In the genomic region with DNA sequence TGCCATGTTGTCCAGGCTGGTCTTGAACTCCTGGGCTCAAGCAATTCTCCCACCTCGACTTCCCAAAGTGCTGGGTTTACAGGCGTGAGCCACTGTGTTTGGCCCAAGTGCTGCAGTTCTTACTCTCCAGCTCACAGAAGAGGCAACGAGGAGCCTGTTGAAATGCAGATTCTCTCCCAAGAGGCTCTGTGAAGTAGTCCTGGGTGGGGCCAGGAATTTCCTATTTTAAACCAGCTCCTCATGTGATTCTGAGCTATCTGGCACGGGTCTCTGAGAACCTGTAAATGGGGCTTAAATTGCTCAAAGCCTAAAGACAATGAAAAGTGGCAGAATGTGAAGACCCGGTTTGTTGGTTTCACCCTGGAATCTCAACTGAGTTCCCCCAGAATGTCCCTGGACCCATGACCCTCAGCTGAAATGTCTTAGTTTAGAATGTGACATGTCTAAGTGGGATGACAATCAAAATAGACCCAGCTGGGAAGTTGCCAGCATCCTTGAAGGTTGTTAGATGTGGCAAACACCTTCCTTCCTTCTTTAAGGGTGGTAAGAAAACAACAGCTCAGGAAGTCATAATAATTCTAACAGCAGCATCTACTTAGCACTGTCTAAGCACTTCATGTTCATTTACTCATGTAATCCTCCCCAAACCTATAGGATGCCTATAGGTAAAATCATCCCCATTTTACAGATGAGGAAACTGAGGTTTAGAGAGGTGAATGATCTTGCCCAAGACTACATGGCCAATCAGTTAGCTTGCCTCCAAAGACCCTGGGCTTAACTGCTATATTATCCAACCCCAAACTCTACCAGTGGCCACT, we compare ENCODE assay signal across 11 cellular contexts. TPM values are rescaled to one million over a fixed set of nuclear protein-coding genes. Genes with fewer than 3 reads are reported as not detected.
A peak's percentile ranks its signal among the peaks of the same experiment; 100 is the strongest.
DNase-seq lines count a peak whose midpoint lies in the region; ATAC-seq, FAIRE-seq and TF ChIP-seq lines count a peak whose summit lies in the region.
"Had no signal": no experiment of that assay in that cellular context is flagged by ENCODE, and none has a peak within 500 bp of the region (broad histone marks: within the 10 kb centered on the region; RNA-seq: fewer than 3 reads in every experiment).

No MANE protein-coding gene starts in this region.

- no peak for TF ChIP-seq RAD21 in K562 (CRISPR knock-in tag; conservative IDR thresholded peaks at IDR 0.05 in 1 of 2, IDR thresholded peaks at IDR 0.05 in 1 of 2)

- no peak for TF ChIP-seq EP300 in K562 (IDR thresholded peaks at IDR 0.05; ENCODE audit: low read length)

- H3K27ac ChIP-seq in DND-41 (ENCODE audit: low read length), result peak overlapping the region; percentile 98
- H3K27ac ChIP-seq in SK-N-MC, result 0 out of 2 replicates have a peak overlapping the region, but pooled peaks have one; percentile 7
- H3K27ac ChIP-seq in K562 (ENCODE audit: extremely low read depth, low read depth, low read length), result no peak overlapping the region
- peak overlapping the region; percentile 48 for H3K27ac ChIP-seq in neutrophil

- H3K4me2 ChIP-seq in DND-41 (ENCODE audit: insufficient read depth, low read length) (peak overlapping the region; percentile 74), K562 (ENCODE audit: insufficient read depth, low read length) (no peak overlapping the region)

- ATAC-seq in DND-41 (ENCODE audit: insufficient read depth, low read depth), result peak; percentile 79
- no peak for ATAC-seq in K562
- ATAC-seq in GM18870 (IDR thresholded peaks at IDR 0.05; ENCODE audit: unreplicated experiment), result no peak
- ATAC-seq in HG03175 (IDR thresholded peaks at IDR 0.05; ENCODE audit: unreplicated experiment), result no peak

- in situ Hi-C loops in K562 (cut with MboI), result no loop called here

- DNase-seq in DND-41 (peak; percentile 72), SK-N-MC (ENCODE audit: low read depth, low spot score) (no peak), K562 (ENCODE audit: extremely low read depth in 1 of 4, low spot score in 3 of 4) (no peak), T1000 (lab: John Stamatoyannopoulos, UW) (no peak), cerebellum (ENCODE audit: low spot score) (no peak)
- DNase-seq: left cardiac atrium, NCI-H2227 treated with DMSO at 0.1 percent for 48 hours had no signal

- H3K9ac ChIP-seq in DND-41 (ENCODE audit: low read depth, low read length), result peak overlapping the region; percentile 75
- H3K9ac ChIP-seq in SK-N-MC (ENCODE audit: insufficient read length), result no peak overlapping the region
- peak overlapping the region in 1 of 2 experiments; percentile 12; a peak in 1 of 4 replicates for H3K9ac ChIP-seq in K562 (ENCODE audit: insufficient read depth in 1 of 2, low read depth in 2 of 2, low read length in 2 of 2)

- H2AFZ ChIP-seq in DND-41 (ENCODE audit: low read depth, low read length) (no peak overlapping the region), K562 (ENCODE audit: low read depth, low read length) (no peak overlapping the region)

- H3K9me3 ChIP-seq in DND-41 (ENCODE audit: insufficient read depth, low read length, severe bottlenecking) (no peaks in the 10 kb centered on the region), SK-N-MC (ENCODE audit: low read depth, low read length) (no peaks in the 10 kb centered on the region), K562 (replicated peaks; ENCODE audit: control insufficient read depth, insufficient read depth, low read depth, low read length) (no peaks in the 10 kb centered on the region), neutrophil (no peaks in the 10 kb centered on the region)

- H4K20me1 ChIP-seq in DND-41 (ENCODE audit: insufficient read depth, low read length) (no peaks in the 10 kb centered on the region; the same call in 1 of the 2 replicates), K562 (replicated peaks; ENCODE audit: control insufficient read depth, insufficient read depth, low read length) (no peaks in the 10 kb centered on the region)

- CTCF ChIA-PET in K562 (lab: Yijun Ruan, JAX; ENCODE audit: low intra/inter-chr PET ratio), result no interaction called here

- H3K4me1 ChIP-seq in DND-41 (ENCODE audit: insufficient read depth, low read length) (peaks cover 60% of the 10 kb centered on the region), K562 (replicated peaks in 1 of 2; ENCODE audit: control insufficient read depth in 2 of 2, insufficient read depth in 2 of 2, low read length in 2 of 2) (peaks cover 0 to 11% of the 10 kb centered on the region in 2 experiments; a peak in 1 of 5 replicates), neutrophil (ENCODE audit: control insufficient read depth in 1 of 2, insufficient read depth in 1 of 2, low read depth in 1 of 2, low read length in 1 of 2) (peaks cover 30% of the 10 kb centered on the region in 2 experiments)

- no peak for FAIRE-seq in K562 (lab: Jason Lieb, UNC)
- FAIRE-seq: HTR-8/SVneo had no signal

- TF ChIP-seq POLR2A in K562 (conservative IDR thresholded peaks at IDR 0.05), result no peak

- intact Hi-C loops in K562 (cut with micrococcal nuclease), result loop anchor here (5.0 kb wide), 1 partner anchor 41 kb away; no protein-coding TSS in a partner anchor

- H3K79me2 ChIP-seq in DND-41 (ENCODE audit: insufficient read depth, low read length) (peaks cover 98% of the 10 kb centered on the region), K562 (ENCODE audit: control insufficient read depth, insufficient read depth, low read length) (peaks cover 18% of the 10 kb centered on the region)

- H3K36me3 ChIP-seq in DND-41 (ENCODE audit: insufficient read depth, low read length) (peaks cover 57% of the 10 kb centered on the region), SK-N-MC (ENCODE audit: insufficient read depth, low read length) (peaks cover 4% of the 10 kb centered on the region; the same call in 1 of the 2 replicates), K562 (ENCODE audit: control insufficient read depth, insufficient read depth, low read length) (no peaks in the 10 kb centered on the region), neutrophil (no peaks in the 10 kb centered on the region)

- H3K4me3 ChIP-seq in DND-41 (ENCODE audit: low read depth in 1 of 2, low read length in 2 of 2), result peak overlapping the region in 1 of 2 experiments; percentile 8; a peak in 1 of 4 replicates
- H3K4me3 ChIP-seq in SK-N-MC, result no peak overlapping the region
- H3K4me3 ChIP-seq in K562, result no peak overlapping the region
- no peak overlapping the region for H3K4me3 ChIP-seq in neutrophil (ENCODE audit: low read depth in 1 of 2, low read length in 1 of 2)

- POLR2A ChIA-PET in K562 (lab: Yijun Ruan, JAX), result interaction anchor here (0.5 to 4.0 kb wide), 5 partner anchors 12 to 262 kb away, joined by 3 to 30 read pairs (median 3); no protein-coding TSS in a partner anchor

- WGBS in K562 (ENCODE audit: insufficient coverage, low coverage, missing lambda C conversion rate), result 54% methylated on average over 5 of the region's 5 CpGs

- H3K27me3 ChIP-seq in DND-41 (ENCODE audit: insufficient read depth, low read length, poor library complexity) (no peaks in the 10 kb centered on the region), K562 (ENCODE audit: control insufficient read depth in 2 of 2, insufficient read depth in 2 of 2, low read length in 2 of 2) (no peaks in the 10 kb centered on the region), neutrophil (no peaks in the 10 kb centered on the region)

- TF ChIP-seq CTCF in DND-41 (IDR thresholded peaks at IDR 0.05; ENCODE audit: borderline replicate concordance, extremely low read depth, low read length, poor library complexity, severe bottlenecking) (no peak), K562 (IDR thresholded peaks at IDR 0.05 in 2 of 3, conservative IDR thresholded peaks at IDR 0.05 in 1 of 3; ENCODE audit: insufficient read depth in 2 of 3, low read depth in 1 of 3, low read length in 3 of 3) (no peak), neutrophil (IDR thresholded peaks at IDR 0.05) (no peak)

- H3K9me1 ChIP-seq in K562 (ENCODE audit: control insufficient read depth, insufficient read depth, low read length), result no peaks in the 10 kb centered on the region

- no TSS peak for BruUV-seq in K562 (replicated peaks; lab: Mats Ljungman, UMichigan)

TF ChIP-seq in K562, 482 proteins besides CTCF, POLR2A, EP300 and RAD21 (continues in another document):
- no peak for TF ChIP-seq ETV1 (tag; conservative IDR thresholded peaks at IDR 0.05; ENCODE audit: low read depth)
- TF ChIP-seq RCOR1 (IDR thresholded peaks at IDR 0.05; ENCODE audit: borderline replicate concordance in 1 of 2, low read depth in 2 of 2, low read length in 2 of 2), result peak in 1 of 2 experiments; percentile 39; a peak in 1 of 4 replicates
- TF ChIP-seq PRMT5 (CRISPR knock-in tag; IDR thresholded peaks at IDR 0.05), result no peak
- TF ChIP-seq, protein P1, sequence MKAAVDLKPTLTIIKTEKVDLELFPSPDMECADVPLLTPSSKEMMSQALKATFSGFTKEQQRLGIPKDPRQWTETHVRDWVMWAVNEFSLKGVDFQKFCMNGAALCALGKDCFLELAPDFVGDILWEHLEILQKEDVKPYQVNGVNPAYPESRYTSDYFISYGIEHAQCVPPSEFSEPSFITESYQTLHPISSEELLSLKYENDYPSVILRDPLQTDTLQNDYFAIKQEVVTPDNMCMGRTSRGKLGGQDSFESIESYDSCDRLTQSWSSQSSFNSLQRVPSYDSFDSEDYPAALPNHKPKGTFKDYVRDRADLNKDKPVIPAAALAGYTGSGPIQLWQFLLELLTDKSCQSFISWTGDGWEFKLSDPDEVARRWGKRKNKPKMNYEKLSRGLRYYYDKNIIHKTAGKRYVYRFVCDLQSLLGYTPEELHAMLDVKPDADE (conservative IDR thresholded peaks at IDR 0.05; ENCODE audit: control insufficient read depth, low read depth, low read length), result no peak
- no peak for TF ChIP-seq EHMT2 (IDR thresholded peaks at IDR 0.05)

RNA-seq across cellular contexts. Expression of gene ATP5PO, which starts 20.8 kb away (rescaled TPM):
- 87.2 and 88.1 TPM in 2 replicates for total RNA-seq in K562 (2011; cell fraction: chromatin; rRNA removed; ENCODE audit: low replicate concordance)
- total RNA-seq in K562 (2011; cell fraction: nucleolus; rRNA removed), result 116 and 117 TPM in 2 replicates
- 142 and 177 TPM in 2 replicates for total RNA-seq in K562 (2011; cell fraction: nucleoplasm; rRNA removed)
- 331 and 367 TPM in 2 replicates for total RNA-seq in K562 (2014; rRNA removed)
- total RNA-seq in K562 (2014; rRNA removed; fragmentation: Illumina TruSeq; extraction: Trizol), result 629 and 685 TPM in 2 replicates
- 525 and 540 TPM in 2 replicates for total RNA-seq in K562 (2015; rRNA removed; fragmentation: Illumina TruSeq; extraction: Trizol)
- total RNA-seq in K562 (2021), result 509 and 580 TPM in 2 replicates
- 907 and 1,058 TPM in 2 replicates for polyA plus RNA-seq in K562 (2011; rRNA removed)
- 395 and 662 TPM in 2 replicates for polyA plus RNA-seq in K562 (2011; cell fraction: cytosol; rRNA removed)
- 197 and 359 TPM in 2 replicates for polyA plus RNA-seq in K562 (2011; cell fraction: nucleus; rRNA removed)
- 622 and 679 TPM in 2 replicates for polyA plus RNA-seq in K562 (2012)
- polyA plus RNA-seq in K562 (2014; fragmentation: Illumina TruSeq; extraction: Trizol), result 919 and 926 TPM in 2 replicates
- 1,000 to 10,000 TPM; 2,628 to 2,722 TPM for polyA plus RNA-seq in K562 (2014; fragmentation: Nextera tagmentation; extraction: Ambion mirVana)
- polyA plus RNA-seq in K562 (2014; rRNA removed), result 749 and 808 TPM in 2 replicates
- 421 and 488 TPM in 2 replicates for polyA minus RNA-seq in K562 (2011; rRNA and poly(A)+ RNA removed)
- polyA minus RNA-seq in K562 (2011; cell fraction: cytosol; rRNA and poly(A)+ RNA removed), result 112 and 139 TPM in 2 replicates
- polyA minus RNA-seq in K562 (2011; cell fraction: nucleus; rRNA and poly(A)+ RNA removed), result 67.7 and 113 TPM in 2 replicates
- total RNA-seq in cerebellum, result 82.2 TPM
